Comparison of ENCODE assay signal across 8 cellular contexts in the genomic region with DNA sequence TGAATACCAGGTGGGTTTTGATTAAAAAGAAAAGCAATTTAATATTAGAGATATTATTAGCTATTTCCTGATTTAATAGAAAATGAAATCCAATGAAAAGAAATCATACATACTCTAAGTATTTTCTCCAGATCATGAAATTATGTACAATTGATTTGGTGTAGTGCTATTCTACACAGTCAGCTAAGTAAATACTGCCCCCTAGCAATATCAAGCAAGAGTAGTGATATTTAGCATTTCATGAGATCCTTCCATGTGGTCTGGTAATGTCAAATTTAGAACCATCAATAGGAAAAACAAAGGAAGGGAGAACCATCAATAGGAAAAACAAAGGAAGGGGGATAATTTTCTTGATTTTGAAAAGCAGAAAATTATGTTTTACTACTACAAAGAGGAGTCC.
DNase-seq lines count a peak whose midpoint lies in the region; ATAC-seq, FAIRE-seq and TF ChIP-seq lines count a peak whose summit lies in the region.

No MANE protein-coding gene starts in this region.

- H3K9me3 ChIP-seq in DND-41 (ENCODE audit: insufficient read depth, low read length, severe bottlenecking), result no peaks in the 10 kb centered on the region
- no peaks in the 10 kb centered on the region for H3K9me3 ChIP-seq in adipocyte (ENCODE audit: control insufficient read depth, low read length)
- H3K9me3 ChIP-seq in liver (ENCODE audit: control insufficient read depth in 4 of 4, low read length in 3 of 4), result no peaks in the 10 kb centered on the region

- H3K4me1 ChIP-seq in DND-41 (ENCODE audit: insufficient read depth, low read length) (no peaks in the 10 kb centered on the region), adipocyte (ENCODE audit: control insufficient read depth, insufficient read depth, low read length) (no peaks in the 10 kb centered on the region), liver (ENCODE audit: control insufficient read depth in 4 of 4, insufficient read depth in 4 of 4, low read length in 3 of 4) (no peaks in the 10 kb centered on the region)

- peak; percentile 59 for TF ChIP-seq CTCF in DND-41 (IDR thresholded peaks at IDR 0.05; ENCODE audit: borderline replicate concordance, extremely low read depth, low read length, poor library complexity, severe bottlenecking)
- TF ChIP-seq CTCF in liver (IDR thresholded peaks at IDR 0.05; ENCODE audit: low read depth, low read length, missing input control), result no peak

- no peak overlapping the region for H2AFZ ChIP-seq in DND-41 (ENCODE audit: low read depth, low read length)

- H3K36me3 ChIP-seq in DND-41 (ENCODE audit: insufficient read depth, low read length) (no peaks in the 10 kb centered on the region), adipocyte (ENCODE audit: control insufficient read depth, insufficient read depth, low read length, severe bottlenecking) (no peaks in the 10 kb centered on the region), liver (ENCODE audit: control insufficient read depth in 4 of 4, insufficient read depth in 3 of 4, low read depth in 1 of 4, low read length in 3 of 4) (no peaks in the 10 kb centered on the region)

- no peak for FAIRE-seq in frontal cortex (lab: Jason Lieb, UNC)

- no peaks in the 10 kb centered on the region for H3K79me2 ChIP-seq in DND-41 (ENCODE audit: insufficient read depth, low read length)

- H3K4me2 ChIP-seq in DND-41 (ENCODE audit: insufficient read depth, low read length), result no peak overlapping the region

- in situ Hi-C loops in KBM-7 (cut with MboI; ENCODE audit: low pct_unique_long_range_greater_than_20kb, low sequenced_read_pairs), result no loop called here

- H4K20me1 ChIP-seq in DND-41 (ENCODE audit: insufficient read depth, low read length), result no peaks in the 10 kb centered on the region

- TF ChIP-seq RAD21 in liver (IDR thresholded peaks at IDR 0.05), result peak; percentile 58 to 62

- DNase-seq in DND-41, result no peak
- DNase-seq in KBM-7, result peak; percentile 21
- DNase-seq in adipocyte (ENCODE audit: low read depth), result peak; percentile 70
- no peak for DNase-seq in frontal cortex (ENCODE audit: low spot score in 2 of 2)
- no peak for DNase-seq in DMS153 (lab: John Stamatoyannopoulos, UW)

- H3K9ac ChIP-seq in DND-41 (ENCODE audit: low read depth, low read length), result no peak overlapping the region
- no peak overlapping the region for H3K9ac ChIP-seq in adipocyte (ENCODE audit: low read length)
- H3K9ac ChIP-seq in liver (ENCODE audit: low read depth in 1 of 2, low read length in 2 of 2), result no peak overlapping the region

- H3K4me3 ChIP-seq in DND-41 (ENCODE audit: low read depth in 1 of 2, low read length in 2 of 2), result no peak overlapping the region
- H3K4me3 ChIP-seq in adipocyte (ENCODE audit: low read length), result no peak overlapping the region
- no peak overlapping the region for H3K4me3 ChIP-seq in liver (ENCODE audit: low read depth in 1 of 3, low read length in 3 of 3)

- no peaks in the 10 kb centered on the region for H3K27me3 ChIP-seq in DND-41 (ENCODE audit: insufficient read depth, low read length, poor library complexity)
- H3K27me3 ChIP-seq in adipocyte (replicated peaks; ENCODE audit: control insufficient read depth, insufficient read depth, low read length), result no peaks in the 10 kb centered on the region
- H3K27me3 ChIP-seq in liver (ENCODE audit: control insufficient read depth in 4 of 4, insufficient read depth in 4 of 4, low read length in 3 of 4), result no peaks in the 10 kb centered on the region

- H3K27ac ChIP-seq in DND-41 (ENCODE audit: low read length) (no peak overlapping the region), liver (ENCODE audit: low read depth in 1 of 2, low read length in 2 of 2) (no peak overlapping the region)

- ATAC-seq in DND-41 (ENCODE audit: insufficient read depth, low read depth) (0 out of 3 replicates have a peak, but pooled peaks have one; percentile 48), GM21786 (IDR thresholded peaks at IDR 0.05; ENCODE audit: unreplicated experiment) (no peak), GM18909 (IDR thresholded peaks at IDR 0.05; ENCODE audit: poor library complexity, unreplicated experiment) (no peak)

TF ChIP-seq in liver, 16 proteins besides CTCF, POLR2A, EP300 and RAD21:
- TF ChIP-seq, protein P1, sequence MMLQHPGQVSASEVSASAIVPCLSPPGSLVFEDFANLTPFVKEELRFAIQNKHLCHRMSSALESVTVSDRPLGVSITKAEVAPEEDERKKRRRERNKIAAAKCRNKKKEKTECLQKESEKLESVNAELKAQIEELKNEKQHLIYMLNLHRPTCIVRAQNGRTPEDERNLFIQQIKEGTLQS (IDR thresholded peaks at IDR 0.05), result no peak
- TF ChIP-seq HNF4G (IDR thresholded peaks at IDR 0.05), result no peak
- no peak for TF ChIP-seq EGR1 (IDR thresholded peaks at IDR 0.05; ENCODE audit: low read depth in 2 of 2)
- TF ChIP-seq GABPA (IDR thresholded peaks at IDR 0.05 in 1 of 2, conservative IDR thresholded peaks at IDR 0.05 in 1 of 2), result no peak
- no peak for TF ChIP-seq FOXA2 (IDR thresholded peaks at IDR 0.05)
- TF ChIP-seq HNF4A (conservative IDR thresholded peaks at IDR 0.05), result no peak
- TF ChIP-seq, protein P2, sequence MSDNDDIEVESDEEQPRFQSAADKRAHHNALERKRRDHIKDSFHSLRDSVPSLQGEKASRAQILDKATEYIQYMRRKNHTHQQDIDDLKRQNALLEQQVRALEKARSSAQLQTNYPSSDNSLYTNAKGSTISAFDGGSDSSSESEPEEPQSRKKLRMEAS (IDR thresholded peaks at IDR 0.05), result no peak
- no peak for TF ChIP-seq YY1 (IDR thresholded peaks at IDR 0.05)

Comparison
In these comparisons a context has a peak if more than half of its experiments do, and no peak if none do; other contexts are left out.
1. DNase-seq: peak in KBM-7 (single experiment) and adipocyte (single experiment); none in DND-41 (single experiment), frontal cortex (0 of 2) and DMS153 (single experiment).